ENCODE assay signal across 18 cellular contexts in genomic region chr1:5890346-5891106, GRCh38.
"Had no signal": no experiment of that assay in that cellular context is flagged by ENCODE, and none has a peak within 500 bp of the region (broad histone marks: within the 10 kb centered on the region; RNA-seq: fewer than 3 reads in every experiment).

No MANE protein-coding gene starts in this region.

- DNase-seq: colonic mucosa; dermis blood vessel endothelial cell; effector CD4-positive, alpha-beta T cell; foreskin melanocyte; head of caudate nucleus; left colon; left ventricle myocardium superior; natural killer cell; ovary; stimulated activated CD4-positive, alpha-beta T cell treated with anti-CD3 and anti-CD28 coated beads, Interleukin-4, amount 100 ng/mL, for 1 hour; stimulated activated CD8-positive, alpha-beta memory T cell treated with anti-CD3 and anti-CD28 coated beads, Interleukin-4, amount 100 ng/mL, for 48 hours; stimulated activated naive CD8-positive, alpha-beta T cell treated with anti-CD3 and anti-CD28 coated beads, Interleukin-15, Interleukin-2, amounts not matched to agents 100 U/mL and 50 U/mL, for 24 hours; testis; upper lobe of right lung had no signal

- H3K27ac ChIP-seq: colonic mucosa, hepatocyte, neutrophil, ovary, testis, tibial nerve, upper lobe of right lung, vagina had no signal

- H3K27me3 ChIP-seq: colonic mucosa, hepatocyte, neutrophil, ovary, testis, tibial nerve, upper lobe of right lung, vagina had no signal

- H3K9me3 ChIP-seq: colonic mucosa, neutrophil, ovary, testis, tibial nerve, upper lobe of right lung, vagina had no signal

- H3K4me2 ChIP-seq: hepatocyte had no signal

- H3K36me3 ChIP-seq: colonic mucosa, ovary, upper lobe of right lung had no signal

- H3K4me1 ChIP-seq: colonic mucosa, testis, tibial nerve, upper lobe of right lung, vagina had no signal

- H2AFZ ChIP-seq: hepatocyte had no signal

- H3K4me3 ChIP-seq: colonic mucosa, hepatocyte, ovary, testis, tibial nerve, upper lobe of right lung, vagina had no signal

- H3K79me2 ChIP-seq: hepatocyte had no signal
